In genomic region chr5:127957183-127957582, GRCh38 we compare ENCODE assay signal across 9 cellular contexts.
DNase-seq lines count a peak whose midpoint lies in the region; ATAC-seq and TF ChIP-seq lines count a peak whose summit lies in the region.
"Had no signal": no experiment of that assay in that cellular context is flagged by ENCODE, and none has a peak within 500 bp of the region (broad histone marks: within the 10 kb centered on the region; RNA-seq: fewer than 3 reads in every experiment).

No MANE protein-coding gene starts in this region.

- H3K9me3 ChIP-seq in PC-3 (ENCODE audit: low read length) (no peaks in the 10 kb centered on the region), ovary (no peaks in the 10 kb centered on the region)

- H3K4me1 ChIP-seq in PC-3 (ENCODE audit: insufficient read depth, low read length), result peaks cover 39% of the 10 kb centered on the region
- peaks cover 2% of the 10 kb centered on the region for H3K4me1 ChIP-seq in ovary (ENCODE audit: insufficient read depth)

- no peak overlapping the region for H2AFZ ChIP-seq in PC-3 (ENCODE audit: low read length)

- BruUV-seq in PC-3 (replicated peaks; lab: Mats Ljungman, UMichigan), result no TSS peak

- no peaks in the 10 kb centered on the region for H4K20me1 ChIP-seq in PC-3 (ENCODE audit: low read length)

- peak overlapping the region; percentile 68 for H3K9ac ChIP-seq in PC-3 (ENCODE audit: low read length)

- POLR2A ChIA-PET in PC-3 (lab: Charles Lee; ENCODE audit: unreplicated experiment), result interaction anchor here (0.5 kb wide), 1 partner anchor 232 kb away, joined by 4 read pairs; no protein-coding TSS in a partner anchor

- no peaks in the 10 kb centered on the region for H3K27me3 ChIP-seq in PC-3 (ENCODE audit: low read length)
- no peaks in the 10 kb centered on the region for H3K27me3 ChIP-seq in ovary

- no peaks in the 10 kb centered on the region for H3K9me2 ChIP-seq in PC-3 (replicated peaks; ENCODE audit: low read length)

- H3K4me3 ChIP-seq in PC-3 (ENCODE audit: low read length), result no peak overlapping the region
- no peak overlapping the region for H3K4me3 ChIP-seq in ovary
- H3K4me3 ChIP-seq: K562 had no signal

- WGBS in ovary, 3 donors, result 14 to 38% (median 24%) methylated on average over 2 of the region's 2 CpGs

- ATAC-seq in PC-3 (peak; percentile 64), GM21423 (IDR thresholded peaks at IDR 0.05; ENCODE audit: unreplicated experiment) (no peak)
- ATAC-seq: K562 had no signal

- H3K4me2 ChIP-seq in PC-3 (ENCODE audit: low read length), result peak overlapping the region; percentile 54

- H3K36me3 ChIP-seq in PC-3 (ENCODE audit: low read depth, low read length), result no peaks in the 10 kb centered on the region
- no peaks in the 10 kb centered on the region for H3K36me3 ChIP-seq in ovary

- no peaks in the 10 kb centered on the region for H3K79me2 ChIP-seq in PC-3 (ENCODE audit: low read length)

- H3F3A ChIP-seq in PC-3 (ENCODE audit: low read length, unreplicated experiment), result no peaks in the 10 kb centered on the region

- peak; percentile 95 for DNase-seq in DMS 273 treated with DMSO at 0.1 percent for 48 hours (lab: John Stamatoyannopoulos, UW)
- peak; percentile 62 for DNase-seq in PC-3
- DNase-seq in fibroblast of gingiva (ENCODE audit: low read depth), result peak; percentile 59
- DNase-seq in ovary, result peak in 3 of 5 donors; percentile 12 to 49 (median 32)
- no peak for DNase-seq in DMS153 treated with DMSO at 0.1 percent for 48 hours (lab: John Stamatoyannopoulos, UW; ENCODE audit: unreplicated experiment)
- no peak for DNase-seq in DMS79 (lab: John Stamatoyannopoulos, UW)
- DNase-seq in activated CD4-positive, alpha-beta T cell treated with anti-CD3 and anti-CD28 coated beads, Interleukin-2, amount 50 U/mL, for 48 hours, result no peak

- TF ChIP-seq POLR2A in ovary (IDR thresholded peaks at IDR 0.05), result no peak

- intact Hi-C loops in PC-3 (cut with micrococcal nuclease), result loop anchor here (1.0 to 5.0 kb wide), 4 partner anchors 65 to 242 kb away; no protein-coding TSS in a partner anchor
- intact Hi-C loops in ovary (cut with DNase I), result no loop called here

- TF ChIP-seq CTCF in PC-3 (conservative IDR thresholded peaks at IDR 0.05; ENCODE audit: low read depth, low read length), result no peak
- TF ChIP-seq CTCF in ovary (IDR thresholded peaks at IDR 0.05), result no peak

- CTCF ChIA-PET in PC-3 (lab: Charles Lee), result interaction anchor here (0.8 to 1.2 kb wide), 4 partner anchors 10 to 124 kb away, joined by 3 to 5 read pairs (median 4); no protein-coding TSS in a partner anchor

- peak overlapping the region; percentile 90 for H3K27ac ChIP-seq in PC-3 (ENCODE audit: low read length)
- H3K27ac ChIP-seq in ovary, result no peak overlapping the region

- TF ChIP-seq EP300 in ovary (IDR thresholded peaks at IDR 0.05), result no peak

Comparison
In these comparisons a context has a peak if more than half of its experiments do, and no peak if none do; other contexts are left out.
1. DNase-seq: peak in DMS 273 treated with DMSO at 0.1 percent for 48 hours (single experiment), PC-3 (single experiment), fibroblast of gingiva (single experiment) and ovary (3 of 5); none in DMS153 treated with DMSO at 0.1 percent for 48 hours (single experiment), DMS79 (single experiment) and activated CD4-positive, alpha-beta T cell treated with anti-CD3 and anti-CD28 coated beads, Interleukin-2, amount 50 U/mL, for 48 hours (0 of 2).